In genomic region chr5:58887721-58888409, GRCh38 we compare ENCODE assay signal across 2 cellular contexts.
TF ChIP-seq lines count a peak whose summit lies in the region.

No MANE protein-coding gene starts in this region.

TF ChIP-seq in GM12878, 131 proteins besides CTCF, POLR2A, EP300 and RAD21 (continued from another document):
- TF ChIP-seq E2F4 (IDR thresholded peaks at IDR 0.05; ENCODE audit: low read depth, low read length) = no peak
- TF ChIP-seq, protein P1, sequence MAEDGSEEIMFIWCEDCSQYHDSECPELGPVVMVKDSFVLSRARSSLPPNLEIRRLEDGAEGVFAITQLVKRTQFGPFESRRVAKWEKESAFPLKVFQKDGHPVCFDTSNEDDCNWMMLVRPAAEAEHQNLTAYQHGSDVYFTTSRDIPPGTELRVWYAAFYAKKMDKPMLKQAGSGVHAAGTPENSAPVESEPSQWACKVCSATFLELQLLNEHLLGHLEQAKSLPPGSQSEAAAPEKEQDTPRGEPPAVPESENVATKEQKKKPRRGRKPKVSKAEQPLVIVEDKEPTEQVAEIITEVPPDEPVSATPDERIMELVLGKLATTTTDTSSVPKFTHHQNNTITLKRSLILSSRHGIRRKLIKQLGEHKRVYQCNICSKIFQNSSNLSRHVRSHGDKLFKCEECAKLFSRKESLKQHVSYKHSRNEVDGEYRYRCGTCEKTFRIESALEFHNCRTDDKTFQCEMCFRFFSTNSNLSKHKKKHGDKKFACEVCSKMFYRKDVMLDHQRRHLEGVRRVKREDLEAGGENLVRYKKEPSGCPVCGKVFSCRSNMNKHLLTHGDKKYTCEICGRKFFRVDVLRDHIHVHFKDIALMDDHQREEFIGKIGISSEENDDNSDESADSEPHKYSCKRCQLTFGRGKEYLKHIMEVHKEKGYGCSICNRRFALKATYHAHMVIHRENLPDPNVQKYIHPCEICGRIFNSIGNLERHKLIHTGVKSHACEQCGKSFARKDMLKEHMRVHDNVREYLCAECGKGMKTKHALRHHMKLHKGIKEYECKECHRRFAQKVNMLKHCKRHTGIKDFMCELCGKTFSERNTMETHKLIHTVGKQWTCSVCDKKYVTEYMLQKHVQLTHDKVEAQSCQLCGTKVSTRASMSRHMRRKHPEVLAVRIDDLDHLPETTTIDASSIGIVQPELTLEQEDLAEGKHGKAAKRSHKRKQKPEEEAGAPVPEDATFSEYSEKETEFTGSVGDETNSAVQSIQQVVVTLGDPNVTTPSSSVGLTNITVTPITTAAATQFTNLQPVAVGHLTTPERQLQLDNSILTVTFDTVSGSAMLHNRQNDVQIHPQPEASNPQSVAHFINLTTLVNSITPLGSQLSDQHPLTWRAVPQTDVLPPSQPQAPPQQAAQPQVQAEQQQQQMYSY (CRISPR knock-in tag; IDR thresholded peaks at IDR 0.05) = no peak
- no peak for TF ChIP-seq YY1 (IDR thresholded peaks at IDR 0.05; ENCODE audit: low read depth, low read length)
- no peak for TF ChIP-seq ZZZ3 (IDR thresholded peaks at IDR 0.05; ENCODE audit: control insufficient read depth, insufficient read length, low read depth)
- TF ChIP-seq, protein P2, sequence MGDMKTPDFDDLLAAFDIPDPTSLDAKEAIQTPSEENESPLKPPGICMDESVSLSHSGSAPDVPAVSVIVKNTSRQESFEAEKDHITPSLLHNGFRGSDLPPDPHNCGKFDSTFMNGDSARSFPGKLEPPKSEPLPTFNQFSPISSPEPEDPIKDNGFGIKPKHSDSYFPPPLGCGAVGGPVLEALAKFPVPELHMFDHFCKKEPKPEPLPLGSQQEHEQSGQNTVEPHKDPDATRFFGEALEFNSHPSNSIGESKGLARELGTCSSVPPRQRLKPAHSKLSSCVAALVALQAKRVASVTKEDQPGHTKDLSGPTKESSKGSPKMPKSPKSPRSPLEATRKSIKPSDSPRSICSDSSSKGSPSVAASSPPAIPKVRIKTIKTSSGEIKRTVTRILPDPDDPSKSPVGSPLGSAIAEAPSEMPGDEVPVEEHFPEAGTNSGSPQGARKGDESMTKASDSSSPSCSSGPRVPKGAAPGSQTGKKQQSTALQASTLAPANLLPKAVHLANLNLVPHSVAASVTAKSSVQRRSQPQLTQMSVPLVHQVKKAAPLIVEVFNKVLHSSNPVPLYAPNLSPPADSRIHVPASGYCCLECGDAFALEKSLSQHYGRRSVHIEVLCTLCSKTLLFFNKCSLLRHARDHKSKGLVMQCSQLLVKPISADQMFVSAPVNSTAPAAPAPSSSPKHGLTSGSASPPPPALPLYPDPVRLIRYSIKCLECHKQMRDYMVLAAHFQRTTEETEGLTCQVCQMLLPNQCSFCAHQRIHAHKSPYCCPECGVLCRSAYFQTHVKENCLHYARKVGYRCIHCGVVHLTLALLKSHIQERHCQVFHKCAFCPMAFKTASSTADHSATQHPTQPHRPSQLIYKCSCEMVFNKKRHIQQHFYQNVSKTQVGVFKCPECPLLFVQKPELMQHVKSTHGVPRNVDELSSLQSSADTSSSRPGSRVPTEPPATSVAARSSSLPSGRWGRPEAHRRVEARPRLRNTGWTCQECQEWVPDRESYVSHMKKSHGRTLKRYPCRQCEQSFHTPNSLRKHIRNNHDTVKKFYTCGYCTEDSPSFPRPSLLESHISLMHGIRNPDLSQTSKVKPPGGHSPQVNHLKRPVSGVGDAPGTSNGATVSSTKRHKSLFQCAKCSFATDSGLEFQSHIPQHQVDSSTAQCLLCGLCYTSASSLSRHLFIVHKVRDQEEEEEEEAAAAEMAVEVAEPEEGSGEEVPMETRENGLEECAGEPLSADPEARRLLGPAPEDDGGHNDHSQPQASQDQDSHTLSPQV (IDR thresholded peaks at IDR 0.05) = no peak
- TF ChIP-seq ESRRA (IDR thresholded peaks at IDR 0.05; ENCODE audit: low read length) = no peak
- TF ChIP-seq SKIL (IDR thresholded peaks at IDR 0.05; ENCODE audit: low read depth, poor library complexity, severe bottlenecking) = no peak

TF ChIP-seq in SK-N-SH treated with all-trans-retinoic acid at 6 μM for 48 hours, 23 proteins besides CTCF, POLR2A, EP300 and RAD21 (continued from another document):
- TF ChIP-seq OSR1 (CRISPR knock-in tag; IDR thresholded peaks at IDR 0.05) = no peak
